In genomic region chr9:128770286-128770685, GRCh38 we compare ENCODE assay signal across 9 cellular contexts. TPM values are rescaled to one million over a fixed set of nuclear protein-coding genes. Genes with fewer than 3 reads are reported as not detected.
DNase-seq lines count a peak whose midpoint lies in the region; ATAC-seq and TF ChIP-seq lines count a peak whose summit lies in the region.
"Had no signal": no experiment of that assay in that cellular context is flagged by ENCODE, and none has a peak within 500 bp of the region (broad histone marks: within the 10 kb centered on the region; RNA-seq: fewer than 3 reads in every experiment).

No MANE protein-coding gene starts in this region.

- H3K4me2 ChIP-seq in DOHH2 (ENCODE audit: low read length) (peak overlapping the region; percentile 96), PC-9 (peak overlapping the region; percentile 89)

- H3K9me2 ChIP-seq in DOHH2 (replicated peaks; ENCODE audit: control insufficient read depth, low read length) (no peaks in the 10 kb centered on the region), PC-9 (ENCODE audit: insufficient read depth) (no peaks in the 10 kb centered on the region)

- CTCF ChIA-PET in PC-9 (lab: Charles Lee): no interaction called here

- BruUV-seq in PC-9 (replicated peaks; lab: Mats Ljungman, UMichigan): no TSS peak

- no peak overlapping the region for H3K27ac ChIP-seq in DOHH2 (ENCODE audit: low read depth, low read length)
- H3K27ac ChIP-seq in PC-9: peak overlapping the region; percentile 63
- H3K27ac ChIP-seq in ovary: no peak overlapping the region

- H3K9me3 ChIP-seq in DOHH2 (ENCODE audit: control insufficient read depth, insufficient read depth, low read length) (no peaks in the 10 kb centered on the region), PC-9 (ENCODE audit: insufficient read depth, low read depth) (no peaks in the 10 kb centered on the region), ovary (no peaks in the 10 kb centered on the region)

- H3K79me2 ChIP-seq in DOHH2 (ENCODE audit: control insufficient read depth, low read length) (peaks cover 20% of the 10 kb centered on the region), PC-9 (ENCODE audit: low read depth) (peaks cover 31% of the 10 kb centered on the region)

- H2AFZ ChIP-seq in PC-9: no peak overlapping the region

- no peak for TF ChIP-seq EP300 in ovary (IDR thresholded peaks at IDR 0.05)

- peak overlapping the region; percentile 84 for H3K4me3 ChIP-seq in DOHH2 (ENCODE audit: low read length)
- peak overlapping the region; percentile 80 for H3K4me3 ChIP-seq in PC-9
- peak overlapping the region; percentile 95 for H3K4me3 ChIP-seq in epithelial cell of esophagus (ENCODE audit: low read length)
- peak overlapping the region; percentile 86 for H3K4me3 ChIP-seq in ovary

- H4K20me1 ChIP-seq in DOHH2 (ENCODE audit: control insufficient read depth, insufficient read depth, low read depth, low read length) (no peaks in the 10 kb centered on the region), PC-9 (ENCODE audit: insufficient read depth) (no peaks in the 10 kb centered on the region)

- H3K4me1 ChIP-seq in DOHH2 (ENCODE audit: control insufficient read depth, low read length) (peaks cover 21% of the 10 kb centered on the region), PC-9 (replicated peaks; ENCODE audit: insufficient read depth) (peaks cover 11% of the 10 kb centered on the region; the same call in 1 of the 2 replicates), ovary (ENCODE audit: insufficient read depth) (no peaks in the 10 kb centered on the region)

- ATAC-seq in GM21717 (IDR thresholded peaks at IDR 0.05; ENCODE audit: unreplicated experiment) (no peak), GM21723 (IDR thresholded peaks at IDR 0.05; ENCODE audit: unreplicated experiment) (no peak)

- TF ChIP-seq POLR2A in ovary (IDR thresholded peaks at IDR 0.05): no peak

- H3F3A ChIP-seq in DOHH2 (ENCODE audit: control insufficient read depth, insufficient read depth) (peaks cover 3% of the 10 kb centered on the region; the same call in 1 of the 2 replicates), PC-9 (ENCODE audit: insufficient read depth, low read depth) (peaks cover 34% of the 10 kb centered on the region)

- no peaks in the 10 kb centered on the region; the same call in 1 of the 2 replicates for H3K36me3 ChIP-seq in DOHH2 (ENCODE audit: control insufficient read depth, low read length)
- no peaks in the 10 kb centered on the region; the same call in 1 of the 2 replicates for H3K36me3 ChIP-seq in PC-9 (ENCODE audit: low read depth)
- no peaks in the 10 kb centered on the region for H3K36me3 ChIP-seq in ovary

- POLR2A ChIA-PET in PC-9 (lab: Charles Lee; ENCODE audit: unreplicated experiment): interaction anchor here (0.6 kb wide), 2 partner anchors 32 to 401 kb away, joined by 7 to 12 read pairs; no protein-coding TSS in a partner anchor

- TF ChIP-seq CTCF in DOHH2 (IDR thresholded peaks at IDR 0.05; ENCODE audit: low read depth, low read length, poor library complexity, severe bottlenecking): no peak
- TF ChIP-seq CTCF in PC-9 (conservative IDR thresholded peaks at IDR 0.05): no peak
- TF ChIP-seq CTCF in epithelial cell of esophagus (IDR thresholded peaks at IDR 0.05; ENCODE audit: insufficient read depth, low read depth, low read length, missing control alignments): no peak
- TF ChIP-seq CTCF in ovary (IDR thresholded peaks at IDR 0.05): no peak

- WGBS in ovary, 3 donors: 78 to 90% (median 82%) methylated on average over 4 of the region's 4 CpGs

- H3K27me3 ChIP-seq in DOHH2 (ENCODE audit: control insufficient read depth, low read length) (no peaks in the 10 kb centered on the region), PC-9 (ENCODE audit: insufficient read depth, low read depth) (no peaks in the 10 kb centered on the region), ovary (no peaks in the 10 kb centered on the region)

- intact Hi-C loops in PC-9 (cut with micrococcal nuclease; ENCODE audit: unreplicated experiment): no loop called here
- intact Hi-C loops in ovary (cut with DNase I): no loop called here

- no peak for DNase-seq in PC-9
- no peak for DNase-seq in epithelial cell of esophagus (ENCODE audit: low read depth)
- no peak for DNase-seq in ovary
- DNase-seq in NCI-H2196 treated with DMSO at 0.1 percent for 48 hours (lab: John Stamatoyannopoulos, UW; ENCODE audit: unreplicated experiment): no peak
- DNase-seq in HPDE6-E6E7 (ENCODE audit: extremely low spot score): no peak
- DNase-seq: NCI-H748 treated with DMSO at 0.1 percent for 48 hours had no signal

RNA-seq across cellular contexts. Expression of gene ZER1, which starts 1.4 kb away (rescaled TPM):
- total RNA-seq in PC-9 (2021): 65.2 and 70.0 TPM in 2 replicates
- total RNA-seq in ovary: 10 to 100 TPM; 31.2 to 46.1 (median 34.2) TPM
- 10 to 100 TPM; 16.3 to 31.0 TPM for polyA plus RNA-seq in ovary

RNA-seq across cellular contexts. Expression of gene TBC1D13, which starts 16.8 kb away (rescaled TPM):
- total RNA-seq in PC-9 (2021): 38.2 and 41.9 TPM in 2 replicates
- total RNA-seq in ovary: 10 to 100 TPM; 10.7 to 31.1 (median 26.3) TPM
- polyA plus RNA-seq in ovary: 10 to 100 TPM; 15.2 to 32.2 TPM

RNA-seq across cellular contexts. Expression of gene ZDHHC12, which starts 46.4 kb away (rescaled TPM):
- total RNA-seq in PC-9 (2021): 102 and 133 TPM in 2 replicates
- total RNA-seq in ovary: 10 to 100 TPM in 2 of 7 donors, 1 to 10 TPM in 5; 5.7 to 27.1 (median 7.0) TPM
- 10 to 100 TPM in 1 of 2 donors, under 1 TPM in 1; 0.30 to 12.5 TPM for polyA plus RNA-seq in ovary

RNA-seq across cellular contexts. Expression of gene ENDOG, which starts 48.0 kb away (rescaled TPM):
- total RNA-seq in PC-9 (2021) (28.6 and 47.9 TPM in 2 replicates), ovary (10 to 100 TPM; 14.6 to 23.7 (median 20.3) TPM)
- polyA plus RNA-seq in ovary: 10 to 100 TPM in 1 of 2 donors, 1 to 10 TPM in 1; 3.6 to 13.7 TPM

RNA-seq across cellular contexts. Expression of gene SPOUT1, which starts 59.3 kb away (rescaled TPM):
- total RNA-seq in PC-9 (2021) (59.6 and 75.5 TPM in 2 replicates), ovary (10 to 100 TPM; 10.7 to 47.9 (median 26.5) TPM)
- polyA plus RNA-seq in ovary: 10 to 100 TPM in 1 of 2 donors, 1 to 10 TPM in 1; 6.3 to 18.5 TPM
